Comparison of ENCODE assay signal across 19 cellular contexts in the genomic region with DNA sequence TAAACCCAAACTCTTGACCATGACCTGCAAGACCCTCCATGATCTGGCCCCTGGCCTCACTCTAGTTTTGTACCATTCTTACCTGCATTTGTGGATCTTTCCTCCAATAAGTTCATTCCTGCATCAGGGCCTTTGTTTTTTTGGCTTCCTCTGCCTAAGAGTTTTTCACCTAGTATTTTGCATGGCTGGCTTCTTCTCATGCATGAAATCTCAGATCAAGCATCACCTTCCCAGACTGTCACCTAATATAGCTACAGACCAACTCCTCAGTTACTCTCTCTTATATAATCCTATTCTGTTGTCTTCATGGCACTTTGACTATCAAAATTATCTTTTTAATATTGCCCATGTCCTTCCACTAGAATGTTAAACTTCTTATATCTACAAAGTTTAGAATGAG. TPM values are rescaled to one million over a fixed set of nuclear protein-coding genes. Genes with fewer than 3 reads are reported as not detected.
DNase-seq lines count a peak whose midpoint lies in the region; TF ChIP-seq lines count a peak whose summit lies in the region.
"Had no signal": no experiment of that assay in that cellular context is flagged by ENCODE, and none has a peak within 500 bp of the region (broad histone marks: within the 10 kb centered on the region; RNA-seq: fewer than 3 reads in every experiment).

No MANE protein-coding gene starts in this region.

- TF ChIP-seq CTCF in epithelial cell of proximal tubule (conservative IDR thresholded peaks at IDR 0.05; ENCODE audit: low read depth, low read length) = no peak

- DNase-seq in G401 (ENCODE audit: low spot score) (peak; percentile 72), astrocyte of the hippocampus (ENCODE audit: low read depth, low spot score) (peak; percentile 5), epithelial cell of proximal tubule (ENCODE audit: low read depth) (peak; percentile 7), kidney tubule cell (ENCODE audit: low spot score) (peak; percentile 17), germinal center (ENCODE audit: low spot score) (no peak), OCI-M1 (lab: John Stamatoyannopoulos, UW) (no peak), AG20443 (ENCODE audit: low spot score) (no peak), GM19238 (ENCODE audit: insufficient read length, low spot score) (no peak)
- DNase-seq: Caco-2; CD4-positive, CD25-positive, alpha-beta regulatory T cell; CD8-positive, alpha-beta T cell; DMS153; GM23248; H7; HCEC 1CT had no signal

- H3K4me3 ChIP-seq in epithelial cell of proximal tubule (ENCODE audit: low read depth, low read length) = no peak overlapping the region
- H3K4me3 ChIP-seq: BLaER1, GM23248 had no signal

- in situ Hi-C loops in G401 (cut with HindIII; ENCODE audit: low sequenced_read_pairs) = no loop called here

RNA-seq across cellular contexts. Expression of gene BTBD8, which starts 54.2 kb away (rescaled TPM):
- total RNA-seq in G401 (2014; rRNA removed; shearing (Covaris generic)) = 2.9 and 8.0 TPM in 2 replicates
- total RNA-seq in epithelial cell of proximal tubule = 1.8 and 8.7 TPM in 2 replicates

RNA-seq across cellular contexts. Expression of gene SETSIP, which starts 59.1 kb away (rescaled TPM):
- total RNA-seq in G401 (2014; rRNA removed; shearing (Covaris generic)) = 0.55 and 0.88 TPM in 2 replicates
- 0.14 TPM in 1 of 2 replicates, not detected in the other for total RNA-seq in epithelial cell of proximal tubule
- total RNA-seq: B cell; Caco-2; CD4-positive, CD25-positive, alpha-beta regulatory T cell; Daoy; GM23248; H1; H7 had no signal

Comparison
In these comparisons a context has a peak if more than half of its experiments do, and no peak if none do; other contexts are left out.
1. DNase-seq: peak in G401 (single experiment), astrocyte of the hippocampus (single experiment), epithelial cell of proximal tubule (single experiment) and kidney tubule cell (single experiment); none in germinal center (single experiment), OCI-M1 (single experiment), AG20443 (single experiment) and GM19238 (single experiment).